ENCODE assay signal across 11 cellular contexts in the genomic region with DNA sequence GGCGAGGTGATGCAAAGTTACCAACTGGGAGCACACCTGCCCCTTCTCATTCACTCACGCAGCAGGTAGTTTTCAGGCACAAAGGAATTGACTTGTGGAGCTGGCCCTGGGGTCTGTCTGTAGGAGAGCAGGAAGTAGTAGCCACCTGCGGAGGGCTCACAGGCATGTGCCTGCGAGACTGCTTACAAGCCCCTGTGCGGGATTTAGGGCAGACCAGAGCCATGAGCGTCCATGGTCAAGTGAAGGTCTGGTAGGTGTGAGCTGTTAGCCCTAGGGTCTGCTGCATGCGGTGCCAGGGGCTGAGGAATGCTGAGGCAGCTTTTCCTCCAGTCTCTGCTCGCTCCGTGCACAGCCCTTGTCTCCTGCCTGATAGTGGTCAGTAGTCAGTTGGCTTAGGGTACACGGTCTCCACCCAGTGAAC.
A peak's percentile ranks its signal among the peaks of the same experiment; 100 is the strongest.
DNase-seq lines count a peak whose midpoint lies in the region; ATAC-seq lines count a peak whose summit lies in the region.
"Had no signal": no experiment of that assay in that cellular context is flagged by ENCODE, and none has a peak within 500 bp of the region (broad histone marks: within the 10 kb centered on the region; RNA-seq: fewer than 3 reads in every experiment).

No MANE protein-coding gene starts in this region.

- H3K9me3 Mint-ChIP-seq in effector memory CD8-positive, alpha-beta T cell = no peaks in the 10 kb centered on the region
- H3K9me3 Mint-ChIP-seq in stimulated activated memory B cell treated with anti-CD40 and anti-IgM and Interleukin-4, amounts not matched to agents 10 μg/mL and 1 μg/mL and 100 μg/mL, for 72 hours = no peaks in the 10 kb centered on the region

- H3K36me3 Mint-ChIP-seq in effector memory CD8-positive, alpha-beta T cell (ENCODE audit: insufficient read depth) = peaks cover 52% of the 10 kb centered on the region
- H3K36me3 Mint-ChIP-seq in stimulated activated memory B cell treated with anti-CD40 and anti-IgM and Interleukin-4, amounts not matched to agents 10 μg/mL and 1 μg/mL and 100 μg/mL, for 72 hours = peaks cover 18% of the 10 kb centered on the region

- H3K27me3 Mint-ChIP-seq in effector memory CD8-positive, alpha-beta T cell = no peaks in the 10 kb centered on the region
- no peaks in the 10 kb centered on the region for H3K27me3 Mint-ChIP-seq in stimulated activated memory B cell treated with anti-CD40 and anti-IgM and Interleukin-4, amounts not matched to agents 10 μg/mL and 1 μg/mL and 100 μg/mL, for 72 hours

- DNase-seq in activated CD4-positive, alpha-beta T cell treated with anti-CD3 and anti-CD28 coated beads for 1 hour = peak; percentile 8
- DNase-seq in activated CD4-positive, alpha-beta T cell treated with anti-CD3 and anti-CD28 coated beads, Interleukin-2, amount 50 U/mL, for 4 hours = no peak
- DNase-seq in RPMI8226 (peak; percentile 76), NOMO-1 treated with dmso at 0.1 percent for 144 hours (lab: John Stamatoyannopoulos, UW; ENCODE audit: unreplicated experiment) (no peak), AG08396 (ENCODE audit: low spot score) (no peak)
- no peak for DNase-seq in effector memory CD8-positive, alpha-beta T cell
- DNase-seq: NCI-H1694 treated with DMSO at 0.1 percent for 48 hours had no signal

- no peak for ATAC-seq in effector memory CD8-positive, alpha-beta T cell (replicated peaks)
- ATAC-seq in stimulated activated memory B cell treated with anti-CD40 and anti-IgM and Interleukin-4, amounts not matched to agents 10 μg/mL and 1 μg/mL and 100 μg/mL, for 72 hours = no peak
- no peak for ATAC-seq in HG03432 (IDR thresholded peaks at IDR 0.05; ENCODE audit: unreplicated experiment)
- ATAC-seq: HCT116, Panc1 had no signal

- H3K4me3 Mint-ChIP-seq in effector memory CD8-positive, alpha-beta T cell = peak overlapping the region; percentile 75 to 83
- peak overlapping the region; percentile 19 for H3K4me3 Mint-ChIP-seq in stimulated activated memory B cell treated with anti-CD40 and anti-IgM and Interleukin-4, amounts not matched to agents 10 μg/mL and 1 μg/mL and 100 μg/mL, for 72 hours

- peaks cover 84 to 85% of the 10 kb centered on the region in 2 donors for H3K4me1 Mint-ChIP-seq in effector memory CD8-positive, alpha-beta T cell (ENCODE audit: low read depth in 2 of 2)
- peaks cover 85% of the 10 kb centered on the region for H3K4me1 Mint-ChIP-seq in stimulated activated memory B cell treated with anti-CD40 and anti-IgM and Interleukin-4, amounts not matched to agents 10 μg/mL and 1 μg/mL and 100 μg/mL, for 72 hours

- H3K27ac Mint-ChIP-seq in effector memory CD8-positive, alpha-beta T cell = peak overlapping the region; percentile 88 to 96
- peak overlapping the region; percentile 88 for H3K27ac Mint-ChIP-seq in stimulated activated memory B cell treated with anti-CD40 and anti-IgM and Interleukin-4, amounts not matched to agents 10 μg/mL and 1 μg/mL and 100 μg/mL, for 72 hours

Comparison
In these comparisons a context has a peak if more than half of its experiments do, and no peak if none do; other contexts are left out.
1. DNase-seq: peak in activated CD4-positive, alpha-beta T cell treated with anti-CD3 and anti-CD28 coated beads for 1 hour (single experiment) and RPMI8226 (single experiment); none in activated CD4-positive, alpha-beta T cell treated with anti-CD3 and anti-CD28 coated beads, Interleukin-2, amount 50 U/mL, for 4 hours (0 of 2), effector memory CD8-positive, alpha-beta T cell (0 of 3), NOMO-1 treated with dmso at 0.1 percent for 144 hours (single experiment) and AG08396 (single experiment).